Comparison of ENCODE assay signal across 1 cellular context in genomic region chr1:36365310-36365895, GRCh38.
TF ChIP-seq lines count a peak whose summit lies in the region.

No MANE protein-coding gene starts in this region.

TF ChIP-seq in GM23338, 12 proteins besides CTCF, POLR2A, EP300 and RAD21 (continued from another document):
- TF ChIP-seq ZNF462 (CRISPR knock-in tag; IDR thresholded peaks at IDR 0.05) = no peak
- TF ChIP-seq NANOG (IDR thresholded peaks at IDR 0.05; ENCODE audit: borderline replicate concordance) = no peak
- no peak for TF ChIP-seq ETS1 (IDR thresholded peaks at IDR 0.05)
